ENCODE assay signal across 21 cellular contexts in genomic region chr3:76943671-76944070, GRCh38.
"Had no signal": no experiment of that assay in that cellular context is flagged by ENCODE, and none has a peak within 500 bp of the region (broad histone marks: within the 10 kb centered on the region; RNA-seq: fewer than 3 reads in every experiment).

No MANE protein-coding gene starts in this region.

- H3K27ac Mint-ChIP-seq: activated naive CD4-positive, alpha-beta T cell treated with anti-CD3 and anti-CD28 coated beads, Interleukin-2, amount 50 U/mL, for 72 hours; activated T-cell treated with anti-CD3 and anti-CD28 coated beads, Interleukin-2, amount 50 U/mL, for 24 hours; activated T-helper 17 cell treated with anti-CD3 and anti-CD28 coated beads, Interleukin-2, amount 50 U/mL, for 72 hours; T-helper 1 cell treated with Interleukin-12 subunit alpha and Interleukin-12 subunit beta and Interleukin-4 antibody, amounts not matched to agents 30 μg/mL and 1 μg/mL, for 36 hours; WTC11 had no signal

- H3K4me1 Mint-ChIP-seq: activated T-helper 17 cell treated with anti-CD3 and anti-CD28 coated beads, Interleukin-2, amount 50 U/mL, for 72 hours had no signal

- H3K4me1 ChIP-seq: foreskin keratinocyte, left ventricle myocardium inferior had no signal

- H3K4me3 ChIP-seq: left ventricle myocardium inferior, ovary had no signal

- H3K27ac ChIP-seq: foreskin keratinocyte, left ventricle myocardium inferior, neutrophil, ovary had no signal

- H3K27me3 ChIP-seq: foreskin keratinocyte, neutrophil, ovary had no signal

- H3K9me3 ChIP-seq: left ventricle myocardium inferior, neutrophil, ovary had no signal

- H3K27me3 Mint-ChIP-seq: activated T-cell treated with anti-CD3 and anti-CD28 coated beads, Interleukin-2, amount 50 U/mL, for 24 hours; activated T-helper 17 cell treated with anti-CD3 and anti-CD28 coated beads, Interleukin-2, amount 50 U/mL, for 72 hours had no signal

- H3K9me3 Mint-ChIP-seq: endodermal cell, nephron had no signal

- DNase-seq: activated CD8-positive, alpha-beta memory T cell treated with anti-CD3 and anti-CD28 coated beads for 24 hours; activated CD8-positive, alpha-beta memory T cell treated with anti-CD3 and anti-CD28 coated beads, Interleukin-2, amount 50 U/mL, for 4 hours; activated T-cell treated with anti-CD3 and anti-CD28 coated beads, Interleukin-2, amount 50 U/mL, for 24 hours; cortex of kidney; endodermal cell; erythroblast; foreskin keratinocyte; left ventricle myocardium inferior; mammary epithelial cell; ovary; right cardiac atrium; stimulated activated CD4-positive, alpha-beta T cell treated with anti-CD3 and anti-CD28 coated beads, Interleukin-12 subunit alpha, Interleukin-12 subunit beta, amount 100 ng/mL, for 4 hours; stimulated activated CD4-positive, alpha-beta T cell treated with anti-CD3 and anti-CD28 coated beads, Interleukin-4, amount 100 ng/mL, for 4 hours; stimulated activated naive CD8-positive, alpha-beta T cell treated with anti-CD3 and anti-CD28 coated beads, Interleukin-15, Interleukin-2, amounts not matched to agents 100 U/mL and 50 U/mL, for 24 hours; T1000 had no signal

- H3K36me3 ChIP-seq: left ventricle myocardium inferior, neutrophil, ovary had no signal

- H3K36me3 Mint-ChIP-seq: activated naive CD4-positive, alpha-beta T cell treated with anti-CD3 and anti-CD28 coated beads, Interleukin-2, amount 50 U/mL, for 72 hours; WTC11 had no signal

- H3K4me3 Mint-ChIP-seq: activated T-cell treated with anti-CD3 and anti-CD28 coated beads, Interleukin-2, amount 50 U/mL, for 24 hours; activated T-helper 17 cell treated with anti-CD3 and anti-CD28 coated beads, Interleukin-2, amount 50 U/mL, for 72 hours; endodermal cell; nephron; T-helper 1 cell treated with Interleukin-12 subunit alpha and Interleukin-12 subunit beta and Interleukin-4 antibody, amounts not matched to agents 30 μg/mL and 1 μg/mL, for 36 hours; WTC11 had no signal
